ENCODE assay signal across 8 cellular contexts in genomic region chr2:180099308-180099707, GRCh38.
"Had no signal": no experiment of that assay in that cellular context is flagged by ENCODE, and none has a peak within 500 bp of the region (broad histone marks: within the 10 kb centered on the region; RNA-seq: fewer than 3 reads in every experiment).

No MANE protein-coding gene starts in this region.

- DNase-seq: GDM1, GF-D8 had no signal

- FAIRE-seq: G401.6, GM12878, GM12891, GM12892, GM18507, GM19239 had no signal

- H3K4me3 ChIP-seq: GM12878 had no signal

- ATAC-seq: GM12878 had no signal
